In the genomic region with DNA sequence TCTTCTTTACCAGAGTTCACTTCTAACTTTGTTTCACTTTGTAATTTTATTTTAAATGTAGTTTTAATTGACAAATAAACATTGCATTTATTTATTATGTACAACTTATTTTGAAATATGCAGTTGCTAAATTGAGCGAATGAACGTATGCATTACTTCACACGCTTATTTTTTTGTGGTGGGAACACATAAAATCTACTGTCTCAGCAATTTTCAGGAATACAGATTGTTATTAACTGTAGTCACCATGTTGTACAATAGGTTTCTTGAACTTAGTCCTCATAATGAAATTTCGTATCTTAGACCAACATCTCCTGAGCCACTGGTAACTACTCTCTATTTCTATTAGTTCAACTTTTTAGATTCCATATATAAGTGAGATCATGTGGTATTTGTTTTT, we compare ENCODE assay signal across 11 cellular contexts. TPM values are rescaled to one million over a fixed set of nuclear protein-coding genes. Genes with fewer than 3 reads are reported as not detected.
"Had no signal": no experiment of that assay in that cellular context is flagged by ENCODE, and none has a peak within 500 bp of the region (broad histone marks: within the 10 kb centered on the region; RNA-seq: fewer than 3 reads in every experiment).

No MANE protein-coding gene starts in this region.

- H3K4me2 ChIP-seq: KMS-11 had no signal

- H3K27ac ChIP-seq: GM23248, HL-60, KMS-11 had no signal

- H2AFZ ChIP-seq: GM23248 had no signal

- DNase-seq: GM23248, GOT3, H7, HFFc6, Karpas-422 had no signal

- H3K9me3 ChIP-seq: HAP-1 had no signal

- H3K4me3 ChIP-seq: GM23248, HAP-1 had no signal

- ATAC-seq: HCT116 had no signal

- H3K4me1 ChIP-seq: HAP-1 had no signal

- H3K9ac ChIP-seq: GM23248, KMS-11 had no signal

- H3K36me3 ChIP-seq: HAP-1 had no signal

RNA-seq across cellular contexts. Expression of a gene that starts 46.9 kb away (rescaled TPM):
- total RNA-seq: GM23248, HFFc6, HT1080 had no signal
- polyA plus RNA-seq: GM23248, IgD-negative memory B cell had no signal
